ENCODE assay signal across 11 cellular contexts in genomic region chr3:117035785-117036184, GRCh38.
DNase-seq lines count a peak whose midpoint lies in the region; ATAC-seq, FAIRE-seq and TF ChIP-seq lines count a peak whose summit lies in the region.
"Had no signal": no experiment of that assay in that cellular context is flagged by ENCODE, and none has a peak within 500 bp of the region (broad histone marks: within the 10 kb centered on the region; RNA-seq: fewer than 3 reads in every experiment).

No MANE protein-coding gene starts in this region.

- H3K4me1 Mint-ChIP-seq in brain: peaks cover 25% of the 10 kb centered on the region
- peaks cover 17% of the 10 kb centered on the region for H3K4me1 Mint-ChIP-seq in stimulated activated memory B cell treated with anti-CD40 and anti-IgM and Interleukin-4, amounts not matched to agents 10 μg/mL and 1 μg/mL and 100 μg/mL, for 72 hours
- H3K4me1 Mint-ChIP-seq in activated CD4-positive, alpha-beta T cell treated with anti-CD3 and anti-CD28 coated beads, Interleukin-2, amount 10 ng/mL, durations not matched to agents 24 days and 14 days: no peaks in the 10 kb centered on the region

- peak overlapping the region in 4 of 5 experiments; percentile 8 to 76 (median 16) for H3K27ac Mint-ChIP-seq in brain
- H3K27ac Mint-ChIP-seq in stimulated activated memory B cell treated with anti-CD40 and anti-IgM and Interleukin-4, amounts not matched to agents 10 μg/mL and 1 μg/mL and 100 μg/mL, for 72 hours: peak overlapping the region; percentile 10
- no peak overlapping the region for H3K27ac Mint-ChIP-seq in activated CD4-positive, alpha-beta T cell treated with anti-CD3 and anti-CD28 coated beads, Interleukin-2, amount 10 ng/mL, durations not matched to agents 24 days and 14 days
- H3K27ac Mint-ChIP-seq: activated T-helper 2 cell treated with anti-CD3 and anti-CD28 coated beads, Interferon-gamma antibody, Interleukin-2, Interleukin-4, amounts not matched to agents 10 μg/mL and 5 μg/mL and 100 μg/mL, durations not matched to agents 14 hours and 24 hours and 36 hours; effector memory CD8-positive, alpha-beta T cell had no signal

- no peaks in the 10 kb centered on the region for H3K36me3 ChIP-seq in left lung

- peak; percentile 21 for DNase-seq in HFF-Myc (ENCODE audit: extremely low read depth, low read depth)
- DNase-seq in left lung: no peak
- DNase-seq in activated T-cell treated with anti-CD3 and anti-CD28 coated beads, Interleukin-2, amount 50 U/mL, for 48 hours: no peak
- no peak for DNase-seq in activated CD4-positive, alpha-beta T cell treated with anti-CD3 and anti-CD28 coated beads, Interleukin-2, amount 50 U/mL, for 48 hours
- DNase-seq in H54 (ENCODE audit: insufficient read length, low spot score): no peak
- DNase-seq in activated CD4-positive, alpha-beta T cell treated with anti-CD3 and anti-CD28 coated beads, Interleukin-2, amount 10 ng/mL, durations not matched to agents 24 days and 14 days: no peak
- DNase-seq: effector memory CD8-positive, alpha-beta T cell; NCI-H748 treated with DMSO at 0.1 percent for 48 hours had no signal

- peaks cover 0 to 14% of the 10 kb centered on the region in 2 donors for H3K4me1 ChIP-seq in left lung

- no peak for TF ChIP-seq CTCF in HFF-Myc (IDR thresholded peaks at IDR 0.05; ENCODE audit: low read depth, low read length, missing control alignments)
- no peak for TF ChIP-seq CTCF in brain (conservative IDR thresholded peaks at IDR 0.05)
- no peak for TF ChIP-seq CTCF in left lung (IDR thresholded peaks at IDR 0.05)

- H3K27me3 Mint-ChIP-seq in brain: no peaks in the 10 kb centered on the region
- H3K27me3 Mint-ChIP-seq in stimulated activated memory B cell treated with anti-CD40 and anti-IgM and Interleukin-4, amounts not matched to agents 10 μg/mL and 1 μg/mL and 100 μg/mL, for 72 hours: no peaks in the 10 kb centered on the region
- no peaks in the 10 kb centered on the region for H3K27me3 Mint-ChIP-seq in activated CD4-positive, alpha-beta T cell treated with anti-CD3 and anti-CD28 coated beads, Interleukin-2, amount 10 ng/mL, durations not matched to agents 24 days and 14 days
- H3K27me3 Mint-ChIP-seq: effector memory CD8-positive, alpha-beta T cell had no signal

- peak; percentile 70 for ATAC-seq in left lung
- ATAC-seq in stimulated activated memory B cell treated with anti-CD40 and anti-IgM and Interleukin-4, amounts not matched to agents 10 μg/mL and 1 μg/mL and 100 μg/mL, for 72 hours: no peak

- peaks cover 0 to 17% (median 7%) of the 10 kb centered on the region in 5 experiments for H3K9me3 Mint-ChIP-seq in brain
- no peaks in the 10 kb centered on the region for H3K9me3 Mint-ChIP-seq in stimulated activated memory B cell treated with anti-CD40 and anti-IgM and Interleukin-4, amounts not matched to agents 10 μg/mL and 1 μg/mL and 100 μg/mL, for 72 hours
- peaks cover 3% of the 10 kb centered on the region for H3K9me3 Mint-ChIP-seq in activated CD4-positive, alpha-beta T cell treated with anti-CD3 and anti-CD28 coated beads, Interleukin-2, amount 10 ng/mL, durations not matched to agents 24 days and 14 days
- H3K9me3 Mint-ChIP-seq: activated T-helper 2 cell treated with anti-CD3 and anti-CD28 coated beads, Interferon-gamma antibody, Interleukin-2, Interleukin-4, amounts not matched to agents 10 μg/mL and 5 μg/mL and 100 μg/mL, durations not matched to agents 14 hours and 24 hours and 36 hours had no signal

- intact Hi-C loops in left lung (cut with DNase I): no loop called here
- intact Hi-C loops in activated CD4-positive, alpha-beta T cell treated with anti-CD3 and anti-CD28 coated beads, Interleukin-2, amount 10 ng/mL, durations not matched to agents 24 days and 14 days (cut with micrococcal nuclease): no loop called here

- TF ChIP-seq POLR2A in H54 (IDR thresholded peaks at IDR 0.05; ENCODE audit: low read depth, low read length): no peak

- no peaks in the 10 kb centered on the region for H3K9me3 ChIP-seq in left lung

- peak overlapping the region in 4 of 5 experiments; percentile 15 to 64 (median 33) for H3K4me3 Mint-ChIP-seq in brain
- no peak overlapping the region for H3K4me3 Mint-ChIP-seq in stimulated activated memory B cell treated with anti-CD40 and anti-IgM and Interleukin-4, amounts not matched to agents 10 μg/mL and 1 μg/mL and 100 μg/mL, for 72 hours
- no peak overlapping the region for H3K4me3 Mint-ChIP-seq in activated CD4-positive, alpha-beta T cell treated with anti-CD3 and anti-CD28 coated beads, Interleukin-2, amount 10 ng/mL, durations not matched to agents 24 days and 14 days
- H3K4me3 Mint-ChIP-seq: effector memory CD8-positive, alpha-beta T cell had no signal

- H3K27me3 ChIP-seq in left lung: no peaks in the 10 kb centered on the region

- no peaks in the 10 kb centered on the region for H3K36me3 Mint-ChIP-seq in brain
- no peaks in the 10 kb centered on the region for H3K36me3 Mint-ChIP-seq in stimulated activated memory B cell treated with anti-CD40 and anti-IgM and Interleukin-4, amounts not matched to agents 10 μg/mL and 1 μg/mL and 100 μg/mL, for 72 hours
- no peaks in the 10 kb centered on the region for H3K36me3 Mint-ChIP-seq in activated CD4-positive, alpha-beta T cell treated with anti-CD3 and anti-CD28 coated beads, Interleukin-2, amount 10 ng/mL, durations not matched to agents 24 days and 14 days (ENCODE audit: low read depth)

- FAIRE-seq in H54 (lab: Jason Lieb, UNC): no peak

- H3K27ac ChIP-seq in left lung: peak overlapping the region; percentile 20 to 73

- H3K4me3 ChIP-seq in HFF-Myc (replicated peaks; ENCODE audit: low read depth, low read length): no peak overlapping the region
- no peak overlapping the region for H3K4me3 ChIP-seq in left lung

Comparison
In these comparisons a context has a peak if more than half of its experiments do, and no peak if none do; other contexts are left out.
1. H3K4me3 Mint-ChIP-seq: peak in brain (4 of 5); none in stimulated activated memory B cell treated with anti-CD40 and anti-IgM and Interleukin-4, amounts not matched to agents 10 μg/mL and 1 μg/mL and 100 μg/mL, for 72 hours (single experiment) and activated CD4-positive, alpha-beta T cell treated with anti-CD3 and anti-CD28 coated beads, Interleukin-2, amount 10 ng/mL, durations not matched to agents 24 days and 14 days (single experiment).